Comparison of ENCODE assay signal across 1 cellular context in genomic region chr21:43015906-43016540, GRCh38.
TF ChIP-seq lines count a peak whose summit lies in the region.

No MANE protein-coding gene starts in this region.

TF ChIP-seq in GM12878, 131 proteins besides CTCF, POLR2A, EP300 and RAD21:
- TF ChIP-seq ZBTB40 (IDR thresholded peaks at IDR 0.05; ENCODE audit: borderline replicate concordance): no peak
- TF ChIP-seq CREB1 (IDR thresholded peaks at IDR 0.05; ENCODE audit: low read depth): no peak
- no peak for TF ChIP-seq SUPT20H (IDR thresholded peaks at IDR 0.05; ENCODE audit: borderline replicate concordance, control insufficient read depth, low read depth, low read length)
- no peak for TF ChIP-seq E4F1 (IDR thresholded peaks at IDR 0.05; ENCODE audit: borderline replicate concordance, partially characterized antibody)
- no peak for TF ChIP-seq ATF2 (IDR thresholded peaks at IDR 0.05; ENCODE audit: low read length)
- TF ChIP-seq NR2C1 (IDR thresholded peaks at IDR 0.05): no peak
- TF ChIP-seq ATF3 (IDR thresholded peaks at IDR 0.05; ENCODE audit: borderline replicate concordance, extremely low read depth, low read depth, low read length): no peak
- TF ChIP-seq USF1 (IDR thresholded peaks at IDR 0.05; ENCODE audit: borderline replicate concordance, extremely low read length, insufficient read depth, low read depth, low read length): no peak
- TF ChIP-seq CEBPZ (IDR thresholded peaks at IDR 0.05; ENCODE audit: low read depth, low read length): no peak
- TF ChIP-seq ELK1 (IDR thresholded peaks at IDR 0.05; ENCODE audit: low read depth, low read length): no peak
- TF ChIP-seq SREBF1 (IDR thresholded peaks at IDR 0.05; ENCODE audit: low read length): no peak
- no peak for TF ChIP-seq SREBF2 (IDR thresholded peaks at IDR 0.05; ENCODE audit: low read length)
- TF ChIP-seq E2F4 (IDR thresholded peaks at IDR 0.05; ENCODE audit: low read depth, low read length): no peak
- no peak for TF ChIP-seq RELA (IDR thresholded peaks at IDR 0.05; ENCODE audit: borderline replicate concordance, partially characterized antibody)
- TF ChIP-seq SIN3A (IDR thresholded peaks at IDR 0.05; ENCODE audit: low read depth, low read length): no peak
TF ChIP-seq in GM12878: peak in this region for 0.
